Comparison of ENCODE assay signal across 8 cellular contexts in genomic region chr2:159710601-159711180, GRCh38. TPM values are rescaled to one million over a fixed set of nuclear protein-coding genes. Genes with fewer than 3 reads are reported as not detected.
DNase-seq lines count a peak whose midpoint lies in the region; ATAC-seq, FAIRE-seq and TF ChIP-seq lines count a peak whose summit lies in the region.

No MANE protein-coding gene starts in this region.

- H3K4me1 ChIP-seq in Caco-2 (peaks cover 26% of the 10 kb centered on the region), HUES64 (ENCODE audit: insufficient read depth, low read length) (peaks cover 17% of the 10 kb centered on the region), GM12878 (ENCODE audit: control insufficient read depth, insufficient read depth, low read length) (peaks cover 3% of the 10 kb centered on the region; the same call in 1 of the 2 replicates), HAP-1 (peaks cover 15% of the 10 kb centered on the region)

- no TSS peak for BruUV-seq in Caco-2 (replicated peaks; lab: Mats Ljungman, UMichigan)
- BruUV-seq in GM12878 (replicated peaks; lab: Mats Ljungman, UMichigan): TSS peak; percentile 63

- H4K20me1 ChIP-seq in GM12878 (ENCODE audit: control insufficient read depth, insufficient read depth): no peaks in the 10 kb centered on the region

- SMC1A ChIA-PET in GM12878 (lab: Charles Lee; ENCODE audit: uncharacterized antibody, unreplicated experiment): interaction anchor here (1.0 to 1.7 kb wide), 2 partner anchors 11 to 16 kb away, joined by 3 to 7 read pairs; no protein-coding TSS in a partner anchor

- no peak for TF ChIP-seq RAD21 in GM12878 (IDR thresholded peaks at IDR 0.05; ENCODE audit: insufficient read depth, low read depth, low read length)

- DNase-seq in Caco-2: no peak
- DNase-seq in GM12878 (ENCODE audit: low read depth, low spot score): no peak
- DNase-seq in mesothelial cell of epicardium (ENCODE audit: low spot score in 2 of 2, unreplicated experiment in 2 of 2): no peak
- no peak for DNase-seq in HAP-1 (ENCODE audit: low spot score in 2 of 2)
- DNase-seq in stimulated activated CD4-positive, alpha-beta T cell treated with anti-CD3 and anti-CD28 coated beads, Interleukin-4, amount 100 ng/mL, for 4 hours: no peak

- POLR2A ChIA-PET in Caco-2 (lab: Charles Lee): no interaction called here
- POLR2A ChIA-PET in GM12878 (lab: Charles Lee): interaction anchor here (0.7 kb wide), 1 partner anchor 96 kb away, joined by 3 read pairs; no protein-coding TSS in a partner anchor

- H2AFZ ChIP-seq in GM12878 (ENCODE audit: control insufficient read depth, low read depth, low read length): peak overlapping the region; percentile 98; the same call in 1 of the 2 replicates

- H3K36me3 ChIP-seq in Caco-2 (ENCODE audit: control insufficient read depth, insufficient read depth, low read length) (no peaks in the 10 kb centered on the region), HUES64 (ENCODE audit: insufficient read depth, low read length) (peaks cover 16% of the 10 kb centered on the region), GM12878 (ENCODE audit: control insufficient read depth in 2 of 2, insufficient read depth in 2 of 2, low read length in 1 of 2) (peaks cover 2 to 12% of the 10 kb centered on the region in 2 experiments; a peak in 3 of 4 replicates), HAP-1 (replicated peaks) (peaks cover 10% of the 10 kb centered on the region)

- no peak overlapping the region for H3K27ac Mint-ChIP-seq in Caco-2 (ENCODE audit: unreplicated experiment)
- peak overlapping the region; percentile 31 for H3K27ac Mint-ChIP-seq in mesothelial cell of epicardium

- no peak overlapping the region for H3K4me3 ChIP-seq in Caco-2 (ENCODE audit: low read depth, low read length)
- peak overlapping the region; percentile 93; the same call in 1 of the 2 replicates for H3K4me3 ChIP-seq in HUES64 (ENCODE audit: low read length)
- no peak overlapping the region for H3K4me3 ChIP-seq in GM12878
- H3K4me3 ChIP-seq in HAP-1: no peak overlapping the region

- 89% methylated on average over 5 of the region's 5 CpGs for WGBS in HUES64
- 80% methylated on average over 5 of the region's 5 CpGs for WGBS in GM12878 (ENCODE audit: insufficient coverage, insufficient replicate concordance, low lambda C conversion rate, missing lambda C conversion rate)

- H3K27me3 ChIP-seq in Caco-2 (replicated peaks; ENCODE audit: control insufficient read depth, insufficient read depth, low read length) (no peaks in the 10 kb centered on the region), HUES64 (ENCODE audit: insufficient read depth, low read length) (no peaks in the 10 kb centered on the region), GM12878 (replicated peaks in 1 of 2; ENCODE audit: control insufficient read depth in 2 of 2, insufficient read depth in 2 of 2, low read length in 1 of 2) (no peaks in the 10 kb centered on the region), HAP-1 (ENCODE audit: low read depth) (no peaks in the 10 kb centered on the region)

- H3K27ac ChIP-seq in HUES64 (ENCODE audit: low read depth, low read length): no peak overlapping the region
- no peak overlapping the region for H3K27ac ChIP-seq in GM12878 (ENCODE audit: control insufficient read depth, insufficient read depth)

- no peak for FAIRE-seq in GM12878 (lab: Jason Lieb, UNC)

- peaks cover 38% of the 10 kb centered on the region for H3K36me3 Mint-ChIP-seq in Caco-2 (ENCODE audit: insufficient read depth, unreplicated experiment)
- peaks cover 9% of the 10 kb centered on the region for H3K36me3 Mint-ChIP-seq in mesothelial cell of epicardium

- H3K4me3 Mint-ChIP-seq in Caco-2 (ENCODE audit: unreplicated experiment) (peak overlapping the region; percentile 26), mesothelial cell of epicardium (peak overlapping the region; percentile 13)

- no peaks in the 10 kb centered on the region for H3K9me3 Mint-ChIP-seq in Caco-2 (ENCODE audit: unreplicated experiment)
- H3K9me3 Mint-ChIP-seq in mesothelial cell of epicardium: no peaks in the 10 kb centered on the region

- TF ChIP-seq POLR2A in GM12878 (IDR thresholded peaks at IDR 0.05; ENCODE audit: low read depth, low read length): no peak

- peaks cover 25% of the 10 kb centered on the region for H3K4me1 Mint-ChIP-seq in Caco-2 (ENCODE audit: low read depth, unreplicated experiment)
- H3K4me1 Mint-ChIP-seq in mesothelial cell of epicardium: peaks cover 46% of the 10 kb centered on the region

- in situ Hi-C loops in GM12878 (cut with MboI): no loop called here
- in situ Hi-C loops in HAP-1 (cut with MboI; ENCODE audit: low sequenced_read_pairs): loop anchor here (5.0 kb wide), 1 partner anchor 103 kb away; no protein-coding TSS in a partner anchor

- H3K27me3 Mint-ChIP-seq in Caco-2 (ENCODE audit: insufficient read depth, unreplicated experiment) (no peaks in the 10 kb centered on the region), mesothelial cell of epicardium (ENCODE audit: low read depth) (no peaks in the 10 kb centered on the region)

- intact Hi-C loops in Caco-2 (cut with micrococcal nuclease; ENCODE audit: unreplicated experiment) (loop anchor here (5.0 kb wide), 1 partner anchor 423 kb away; the partner anchor contains the start of gene WDSUB1), GM12878 (cut with micrococcal nuclease; ENCODE audit: unreplicated experiment) (loop anchor here (10.0 kb wide), 2 partner anchors 306 to 506 kb away; no protein-coding TSS in a partner anchor)

- peaks cover 40% of the 10 kb centered on the region for H3K79me2 ChIP-seq in GM12878 (ENCODE audit: control insufficient read depth, insufficient read depth, low read length)

- TF ChIP-seq EP300 in GM12878 (IDR thresholded peaks at IDR 0.05; ENCODE audit: borderline replicate concordance in 1 of 2, control insufficient read depth in 1 of 2, low read depth in 2 of 2, low read length in 2 of 2): no peak

- CTCF ChIA-PET in Caco-2 (lab: Charles Lee) (no interaction called here), GM12878 (lab: Yijun Ruan, JAX) (interaction anchor here (0.7 kb wide), 1 partner anchor 38 kb away, joined by 3 read pairs; no protein-coding TSS in a partner anchor)

- H3K9ac ChIP-seq in HUES64 (ENCODE audit: low read depth, low read length): no peak overlapping the region; the same call in 1 of the 2 replicates
- no peak overlapping the region for H3K9ac ChIP-seq in GM12878 (ENCODE audit: control insufficient read depth, insufficient read depth, low read length)

- RAD21 ChIA-PET in GM12878 (lab: Charles Lee; ENCODE audit: unreplicated experiment): interaction anchor here (0.6 kb wide), 1 partner anchor 236 kb away, joined by 3 read pairs; no protein-coding TSS in a partner anchor

- H3K4me2 ChIP-seq in GM12878 (ENCODE audit: control insufficient read depth, insufficient read depth): peak overlapping the region; percentile 90

- no peak for TF ChIP-seq CTCF in Caco-2 (IDR thresholded peaks at IDR 0.05; ENCODE audit: insufficient read depth in 1 of 2, low read depth in 1 of 2, low read length in 1 of 2, severe bottlenecking in 1 of 2, unreplicated experiment in 1 of 2)
- TF ChIP-seq CTCF in GM12878 (IDR thresholded peaks at IDR 0.05 in 2 of 3, conservative IDR thresholded peaks at IDR 0.05 in 1 of 3; ENCODE audit: control insufficient read depth in 2 of 3, extremely low read depth in 1 of 3, insufficient read depth in 1 of 3, low read depth in 3 of 3, low read length in 3 of 3): no peak
- TF ChIP-seq CTCF in mesothelial cell of epicardium (IDR thresholded peaks at IDR 0.05; ENCODE audit: unreplicated experiment): no peak

- no peak for ATAC-seq in GM12878
- no peak for ATAC-seq in HG03108 (IDR thresholded peaks at IDR 0.05; ENCODE audit: unreplicated experiment)
- no peak for ATAC-seq in GM18502 (IDR thresholded peaks at IDR 0.05; ENCODE audit: poor library complexity, unreplicated experiment)

- no peaks in the 10 kb centered on the region for H3K9me3 ChIP-seq in Caco-2
- H3K9me3 ChIP-seq in HUES64 (ENCODE audit: insufficient read depth, low read depth, low read length): no peaks in the 10 kb centered on the region
- no peaks in the 10 kb centered on the region; the same call in 2 of the 3 replicates for H3K9me3 ChIP-seq in GM12878 (replicated peaks; ENCODE audit: control insufficient read depth, insufficient read depth, low read length)
- no peaks in the 10 kb centered on the region for H3K9me3 ChIP-seq in HAP-1

RNA-seq across cellular contexts. Expression of gene MARCHF7, which starts 1.6 kb away (rescaled TPM):
- total RNA-seq in Caco-2 (2022): 82.6 and 90.7 TPM in 2 replicates
- 123 TPM for polyA plus RNA-seq in HUES64 (2013, experiment 1 of 2)
- polyA plus RNA-seq in HUES64 (2013, experiment 2 of 2): 132 TPM
- 215 and 216 TPM in 2 replicates for total RNA-seq in GM12878 (2013; cell fraction: nucleolus; rRNA removed)
- 64.3 and 83.1 TPM in 2 replicates for total RNA-seq in GM12878 (2014; rRNA removed)
- total RNA-seq in GM12878 (2014; rRNA removed; fragmentation: Illumina TruSeq; extraction: Trizol): 107 and 110 TPM in 2 replicates
- total RNA-seq in GM12878 (2021): 68.7 and 69.1 TPM in 2 replicates
- 32.3 TPM for polyA plus RNA-seq in GM12878 (2011; ENCODE audit: low read depth)
- 49.6 and 73.2 TPM in 2 replicates for polyA plus RNA-seq in GM12878 (2011; rRNA removed)
- polyA plus RNA-seq in GM12878 (2011; cell fraction: cytosol; rRNA removed): 17.2 and 23.2 TPM in 2 replicates
- polyA plus RNA-seq in GM12878 (2011; cell fraction: nucleus; rRNA removed): 35.8 and 40.2 TPM in 2 replicates
- 36.5 and 61.7 TPM in 2 replicates for polyA plus RNA-seq in GM12878 (2012)
- 107 and 154 TPM in 2 replicates for polyA plus RNA-seq in GM12878 (2014; fragmentation: Illumina TruSeq; extraction: Trizol)
- polyA plus RNA-seq in GM12878 (2014; fragmentation: Nextera tagmentation; extraction: Ambion mirVana): 10 to 100 TPM; 39.4 to 56.3 TPM
- polyA plus RNA-seq in GM12878 (2014; rRNA removed): 41.1 and 45.8 TPM in 2 replicates
- polyA plus RNA-seq in GM12878 (2016; fragmentation: Nextera tagmentation; extraction: Ambion mirVana): 100 to 1,000 TPM; 109 to 111 TPM
- polyA minus RNA-seq in GM12878 (2011; rRNA and poly(A)+ RNA removed): 34.0 and 60.9 TPM in 2 replicates
- polyA minus RNA-seq in GM12878 (2011; cell fraction: cytosol; rRNA and poly(A)+ RNA removed): 26.2 and 36.3 TPM in 2 replicates
- 34.6 and 45.9 TPM in 2 replicates for polyA minus RNA-seq in GM12878 (2011; cell fraction: nucleus; rRNA and poly(A)+ RNA removed)
- 128 to 133 TPM (median 131 TPM) in 3 replicates for total RNA-seq in mesothelial cell of epicardium
